In genomic region chr12:121963341-121964018, GRCh38 we compare ENCODE assay signal across 3 cellular contexts.
TF ChIP-seq lines count a peak whose summit lies in the region.

No MANE protein-coding gene starts in this region.

TF ChIP-seq in SK-N-SH, 30 proteins besides CTCF, POLR2A, EP300 and RAD21:
- TF ChIP-seq FOXJ3 (CRISPR knock-in tag; IDR thresholded peaks at IDR 0.05) (no peak), RFX5 (IDR thresholded peaks at IDR 0.05; ENCODE audit: low read length) (no peak), FOXM1 (IDR thresholded peaks at IDR 0.05; ENCODE audit: low read depth) (no peak), GABPA (IDR thresholded peaks at IDR 0.05; ENCODE audit: low read depth) (no peak), SMC3 (IDR thresholded peaks at IDR 0.05; ENCODE audit: low read depth, low read length) (no peak), USF2 (IDR thresholded peaks at IDR 0.05; ENCODE audit: borderline replicate concordance, low read depth, low read length) (no peak), USF1 (IDR thresholded peaks at IDR 0.05; ENCODE audit: borderline replicate concordance, low read depth) (no peak)

TF ChIP-seq in SK-N-SH treated with all-trans-retinoic acid at 6 μM for 48 hours, 23 proteins besides CTCF, POLR2A, EP300 and RAD21:
- TF ChIP-seq PPARA (CRISPR knock-in tag; IDR thresholded peaks at IDR 0.05; ENCODE audit: borderline replicate concordance) (no peak), PATZ1 (CRISPR knock-in tag; IDR thresholded peaks at IDR 0.05; ENCODE audit: borderline replicate concordance) (no peak), CREB5 (CRISPR knock-in tag; IDR thresholded peaks at IDR 0.05; ENCODE audit: low read depth) (no peak), ARNTL (CRISPR knock-in tag; IDR thresholded peaks at IDR 0.05; ENCODE audit: borderline replicate concordance, low read depth) (no peak), ZFP3 (CRISPR knock-in tag; IDR thresholded peaks at IDR 0.05) (no peak), ESRRG (CRISPR knock-in tag; IDR thresholded peaks at IDR 0.05) (no peak), BACH2 (CRISPR knock-in tag; IDR thresholded peaks at IDR 0.05; ENCODE audit: borderline replicate concordance) (no peak), ZNF70 (CRISPR knock-in tag; IDR thresholded peaks at IDR 0.05) (no peak), TOX (CRISPR knock-in tag; IDR thresholded peaks at IDR 0.05; ENCODE audit: borderline replicate concordance) (no peak), SNAI2 (CRISPR knock-in tag; IDR thresholded peaks at IDR 0.05) (no peak), ISL1 (CRISPR knock-in tag; IDR thresholded peaks at IDR 0.05) (no peak), CSRNP3 (CRISPR knock-in tag; IDR thresholded peaks at IDR 0.05) (no peak), RARB (CRISPR knock-in tag; IDR thresholded peaks at IDR 0.05) (no peak), CSDC2 (CRISPR knock-in tag; IDR thresholded peaks at IDR 0.05) (no peak), ZC3H10 (CRISPR knock-in tag; IDR thresholded peaks at IDR 0.05) (no peak)

TF ChIP-seq in HepG2, 621 proteins besides CTCF, POLR2A, EP300 and RAD21:
- TF ChIP-seq NR2F6 (IDR thresholded peaks at IDR 0.05) (no peak), NR2F6 (CRISPR knock-in tag; IDR thresholded peaks at IDR 0.05) (peak; percentile 47; the same call in 1 of the 2 replicates), ZNF652 (CRISPR knock-in tag; IDR thresholded peaks at IDR 0.05; ENCODE audit: borderline replicate concordance, low read depth) (no peak), NR2C2 (CRISPR knock-in tag; IDR thresholded peaks at IDR 0.05; ENCODE audit: borderline replicate concordance) (peak; percentile 45; the same call in 1 of the 2 replicates)
